In the genomic region with DNA sequence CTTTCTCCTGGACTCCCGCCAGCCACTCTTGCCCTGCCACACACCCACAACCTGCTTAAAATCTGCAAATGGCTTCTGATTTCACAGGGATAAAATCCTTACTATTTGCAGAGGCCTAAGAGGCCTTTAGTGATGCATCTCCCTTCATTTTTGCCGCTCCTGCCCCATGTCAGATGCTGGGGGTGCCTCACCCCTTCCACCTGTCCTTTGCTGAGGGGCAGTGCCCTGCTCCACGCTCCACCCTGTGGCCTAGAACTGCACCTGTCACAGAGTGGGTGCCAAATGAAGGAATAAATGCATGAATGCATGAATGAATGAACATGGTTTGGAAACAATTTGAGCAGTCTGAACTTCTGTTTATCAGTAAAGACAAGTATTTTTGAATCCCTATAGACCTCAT, we compare ENCODE assay signal across 15 cellular contexts. TPM values are rescaled to one million over a fixed set of nuclear protein-coding genes. Genes with fewer than 3 reads are reported as not detected.
DNase-seq lines count a peak whose midpoint lies in the region; ATAC-seq, FAIRE-seq and TF ChIP-seq lines count a peak whose summit lies in the region.
"Had no signal": no experiment of that assay in that cellular context is flagged by ENCODE, and none has a peak within 500 bp of the region (broad histone marks: within the 10 kb centered on the region; RNA-seq: fewer than 3 reads in every experiment).

No MANE protein-coding gene starts in this region.

- no peak overlapping the region for H3K9ac ChIP-seq in OCI-LY1 (ENCODE audit: low read length)
- no peak overlapping the region for H3K9ac ChIP-seq in endodermal cell (ENCODE audit: extremely low read depth, low read length, poor library complexity, severe bottlenecking)
- H3K9ac ChIP-seq in GM23248: no peak overlapping the region

- H3K4me3 Mint-ChIP-seq in endodermal cell: no peak overlapping the region
- H3K4me3 Mint-ChIP-seq: CD8-positive, alpha-beta T cell had no signal

- H3F3A ChIP-seq in OCI-LY1 (ENCODE audit: insufficient read depth, low read length): no peaks in the 10 kb centered on the region
- no peaks in the 10 kb centered on the region for H3F3A ChIP-seq in GM23248 (ENCODE audit: insufficient read depth)

- no peak for TF ChIP-seq POLR2A in body of pancreas (IDR thresholded peaks at IDR 0.05)

- no peaks in the 10 kb centered on the region for H3K9me2 ChIP-seq in OCI-LY1 (ENCODE audit: low read depth, low read length)
- no peaks in the 10 kb centered on the region for H3K9me2 ChIP-seq in GM23248 (ENCODE audit: insufficient read depth)

- H3K27me3 Mint-ChIP-seq in endodermal cell (ENCODE audit: insufficient read depth): peaks cover 28% of the 10 kb centered on the region

- H3K79me2 ChIP-seq in OCI-LY1 (ENCODE audit: insufficient read depth, low read length): no peaks in the 10 kb centered on the region
- no peaks in the 10 kb centered on the region for H3K79me2 ChIP-seq in GM23248 (ENCODE audit: insufficient read depth)

- no peak for FAIRE-seq in HTR-8/SVneo (lab: Jason Lieb, UNC)

- 84 to 100% methylated on average over 1 to 3 of the region's 3 CpGs for WGBS in endodermal cell (ENCODE audit: insufficient coverage in 1 of 2, insufficient read length in 1 of 2), 2 experiments
- 57 to 75% (median 60%) methylated on average over 3 of the region's 3 CpGs for WGBS in psoas muscle, 3 donors
- 32 to 51% methylated on average over 3 of the region's 3 CpGs for WGBS in GM23248 (ENCODE audit: low coverage in 1 of 2, low lambda C conversion rate in 2 of 2, missing lambda C conversion rate in 2 of 2), 2 experiments
- WGBS in body of pancreas, 2 donors: 52 to 70% methylated on average over 3 of the region's 3 CpGs

- H3K9me3 Mint-ChIP-seq in endodermal cell: no peaks in the 10 kb centered on the region
- H3K9me3 Mint-ChIP-seq: CD8-positive, alpha-beta T cell had no signal

- TF ChIP-seq CTCF in OCI-LY1 (IDR thresholded peaks at IDR 0.05; ENCODE audit: low read length): peak; percentile 6; the same call in 1 of the 2 replicates
- TF ChIP-seq CTCF in endodermal cell (conservative IDR thresholded peaks at IDR 0.05): peak; percentile 63
- no peak for TF ChIP-seq CTCF in psoas muscle (IDR thresholded peaks at IDR 0.05)
- no peak for TF ChIP-seq CTCF in body of pancreas (IDR thresholded peaks at IDR 0.05)

- H3K4me3 ChIP-seq in OCI-LY1 (ENCODE audit: low read depth, low read length, poor library complexity, severe bottlenecking) (no peak overlapping the region), endodermal cell (ENCODE audit: low read length) (no peak overlapping the region), psoas muscle (no peak overlapping the region), GM23248 (no peak overlapping the region), body of pancreas (no peak overlapping the region)
- H3K4me3 ChIP-seq: HAP-1, SK-N-MC had no signal

- no peaks in the 10 kb centered on the region for H3K27me3 ChIP-seq in OCI-LY1 (ENCODE audit: insufficient read depth, low read length)
- H3K27me3 ChIP-seq in endodermal cell (ENCODE audit: control insufficient read depth, insufficient read depth, low read length, poor library complexity, severe bottlenecking): no peaks in the 10 kb centered on the region
- peaks cover 0 to 8% (median 0%) of the 10 kb centered on the region in 3 donors for H3K27me3 ChIP-seq in psoas muscle (ENCODE audit: insufficient read depth in 3 of 3, low read length in 2 of 3)
- peaks cover 4% of the 10 kb centered on the region; the same call in 1 of the 2 replicates for H3K27me3 ChIP-seq in GM23248 (replicated peaks; ENCODE audit: insufficient read depth)
- peaks cover 0 to 6% of the 10 kb centered on the region in 2 donors for H3K27me3 ChIP-seq in body of pancreas

- no peaks in the 10 kb centered on the region for H3K4me1 ChIP-seq in OCI-LY1 (ENCODE audit: insufficient read depth, low read length, severe bottlenecking)
- no peaks in the 10 kb centered on the region for H3K4me1 ChIP-seq in endodermal cell (ENCODE audit: control insufficient read depth, insufficient read depth, low read length)
- peaks cover 12% of the 10 kb centered on the region for H3K4me1 ChIP-seq in psoas muscle
- H3K4me1 ChIP-seq in GM23248 (ENCODE audit: insufficient read depth): no peaks in the 10 kb centered on the region
- H3K4me1 ChIP-seq in body of pancreas: no peaks in the 10 kb centered on the region
- H3K4me1 ChIP-seq: HAP-1 had no signal

- DNase-seq in NCI-H2171 treated with DMSO at 0.1 percent for 48 hours (lab: John Stamatoyannopoulos, UW): peak; percentile 29
- no peak for DNase-seq in NCI-H2171 (lab: John Stamatoyannopoulos, UW)
- no peak for DNase-seq in endodermal cell
- DNase-seq in psoas muscle: no peak
- DNase-seq in GM23248: no peak
- DNase-seq in body of pancreas: no peak
- no peak for DNase-seq in HTR-8/SVneo (ENCODE audit: insufficient read length, low spot score)
- DNase-seq: CD8-positive, alpha-beta T cell; NCI-H187 treated with DMSO at 0.1 percent for 48 hours; NCI-H510A treated with DMSO at 0.1 percent for 48 hours; NCI-H82 had no signal

- H3K27ac Mint-ChIP-seq in endodermal cell: no peak overlapping the region
- H3K27ac Mint-ChIP-seq: CD8-positive, alpha-beta T cell had no signal

- no peak overlapping the region for H2AFZ ChIP-seq in OCI-LY1 (ENCODE audit: low read length)
- H2AFZ ChIP-seq in GM23248: no peak overlapping the region

- intact Hi-C loops in psoas muscle (cut with DNase I): no loop called here
- intact Hi-C loops in body of pancreas (cut with DNase I): no loop called here

- H3K9me3 ChIP-seq in OCI-LY1 (ENCODE audit: low read length) (no peaks in the 10 kb centered on the region), endodermal cell (ENCODE audit: control insufficient read depth, low read length) (no peaks in the 10 kb centered on the region), psoas muscle (no peaks in the 10 kb centered on the region), GM23248 (ENCODE audit: low read depth) (no peaks in the 10 kb centered on the region), body of pancreas (no peaks in the 10 kb centered on the region)
- H3K9me3 ChIP-seq: HAP-1 had no signal

- H3K4me2 ChIP-seq in OCI-LY1 (ENCODE audit: low read length): no peak overlapping the region
- H3K4me2 ChIP-seq in GM23248 (ENCODE audit: unreplicated experiment): no peak overlapping the region

- H4K20me1 ChIP-seq in OCI-LY1 (ENCODE audit: insufficient read depth, low read length) (no peaks in the 10 kb centered on the region), GM23248 (ENCODE audit: insufficient read depth) (no peaks in the 10 kb centered on the region)

- no peaks in the 10 kb centered on the region for H3K36me3 Mint-ChIP-seq in endodermal cell (ENCODE audit: low read depth)
- H3K36me3 Mint-ChIP-seq: CD8-positive, alpha-beta T cell had no signal

- H3K36me3 ChIP-seq in OCI-LY1 (ENCODE audit: insufficient read depth, low read length) (no peaks in the 10 kb centered on the region), endodermal cell (ENCODE audit: control insufficient read depth, insufficient read depth, low read length) (no peaks in the 10 kb centered on the region), psoas muscle (ENCODE audit: insufficient read depth in 1 of 2, low read depth in 1 of 2) (no peaks in the 10 kb centered on the region), GM23248 (ENCODE audit: low read depth) (no peaks in the 10 kb centered on the region), body of pancreas (replicated peaks in 1 of 2; ENCODE audit: insufficient read depth in 1 of 2, low read depth in 2 of 2) (no peaks in the 10 kb centered on the region)
- H3K36me3 ChIP-seq: HAP-1 had no signal

- H3K4me1 Mint-ChIP-seq in endodermal cell: peaks cover 8% of the 10 kb centered on the region

- ATAC-seq in psoas muscle (peak; percentile 48 to 68 (median 60)), body of pancreas (no peak)
- ATAC-seq: CD8-positive, alpha-beta T cell; Panc1 had no signal

- H3K27ac ChIP-seq in OCI-LY1 (ENCODE audit: low read depth, low read length, poor library complexity, severe bottlenecking): no peak overlapping the region
- no peak overlapping the region for H3K27ac ChIP-seq in endodermal cell (ENCODE audit: low read depth, low read length)
- no peak overlapping the region for H3K27ac ChIP-seq in psoas muscle
- no peak overlapping the region for H3K27ac ChIP-seq in GM23248
- H3K27ac ChIP-seq in body of pancreas: no peak overlapping the region
- H3K27ac ChIP-seq: SK-N-MC had no signal

- in situ Hi-C loops in GM23248 (cut with MboI): no loop called here

RNA-seq across cellular contexts. Expression of a gene that starts 34.1 kb away (rescaled TPM):
- 10 to 100 TPM; 32.4 to 32.7 TPM for total RNA-seq in endodermal cell
- 45.4 TPM for polyA plus RNA-seq in endodermal cell (2013, experiment 1 of 2)
- 44.3 TPM for polyA plus RNA-seq in endodermal cell (2013, experiment 2 of 2)
- total RNA-seq in psoas muscle: 100 to 1,000 TPM; 102 to 155 (median 109) TPM
- polyA plus RNA-seq in psoas muscle: 100 to 1,000 TPM; 104 to 208 (median 108) TPM
- 27.4 and 32.1 TPM in 2 replicates for total RNA-seq in GM23248 (2014; rRNA removed; shearing (Covaris generic))
- polyA plus RNA-seq in GM23248 (2016; fragmentation: Nextera tagmentation; extraction: Ambion mirVana): 58.9 and 59.8 TPM in 2 replicates
- total RNA-seq in body of pancreas: 10 to 100 TPM; 12.5 to 15.3 TPM

Comparison
In these comparisons a context has a peak if more than half of its experiments do, and no peak if none do; other contexts are left out.
1. CTCF ChIP-seq: peak in OCI-LY1 (single experiment) and endodermal cell (single experiment); none in psoas muscle (single experiment) and body of pancreas (0 of 7).